In the genomic region with DNA sequence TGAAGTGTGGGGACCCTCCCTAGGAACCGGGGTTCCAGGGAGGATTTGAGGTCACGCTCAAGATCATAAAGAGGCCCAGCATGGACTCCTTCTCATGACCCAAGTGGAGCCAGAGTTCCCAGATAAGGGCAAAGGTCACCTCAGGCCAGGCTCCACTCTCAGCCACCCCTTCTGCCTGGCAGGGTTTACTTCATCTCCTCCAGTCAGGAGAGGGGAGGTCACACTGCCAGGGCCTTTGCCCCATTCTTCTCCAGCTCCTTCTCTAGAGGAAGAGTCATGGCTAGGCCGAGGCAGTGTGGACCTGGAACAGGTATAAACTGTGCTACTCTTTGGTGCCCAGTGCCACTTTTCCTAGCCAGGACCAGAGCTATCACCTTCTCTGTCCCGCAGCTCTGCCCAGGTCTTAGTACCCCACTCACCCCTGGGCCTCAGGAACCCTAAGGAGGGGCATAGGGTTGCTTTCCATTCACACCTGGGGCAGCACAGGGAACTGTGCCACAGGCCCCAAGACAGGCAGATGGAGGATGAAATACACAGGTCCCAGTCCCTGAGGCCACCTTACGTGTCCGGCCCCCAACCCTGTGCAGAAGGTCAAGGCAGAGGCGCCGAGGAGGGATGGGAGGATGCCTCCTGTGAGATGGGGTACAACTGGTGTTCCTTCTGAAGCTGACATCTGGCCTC, we compare ENCODE assay signal across 1 cellular context.
TF ChIP-seq lines count a peak whose summit lies in the region.

No MANE protein-coding gene starts in this region.

TF ChIP-seq in HepG2, 621 proteins besides CTCF, POLR2A, EP300 and RAD21 (continued from another document and continues in another):
- TF ChIP-seq, protein P1, sequence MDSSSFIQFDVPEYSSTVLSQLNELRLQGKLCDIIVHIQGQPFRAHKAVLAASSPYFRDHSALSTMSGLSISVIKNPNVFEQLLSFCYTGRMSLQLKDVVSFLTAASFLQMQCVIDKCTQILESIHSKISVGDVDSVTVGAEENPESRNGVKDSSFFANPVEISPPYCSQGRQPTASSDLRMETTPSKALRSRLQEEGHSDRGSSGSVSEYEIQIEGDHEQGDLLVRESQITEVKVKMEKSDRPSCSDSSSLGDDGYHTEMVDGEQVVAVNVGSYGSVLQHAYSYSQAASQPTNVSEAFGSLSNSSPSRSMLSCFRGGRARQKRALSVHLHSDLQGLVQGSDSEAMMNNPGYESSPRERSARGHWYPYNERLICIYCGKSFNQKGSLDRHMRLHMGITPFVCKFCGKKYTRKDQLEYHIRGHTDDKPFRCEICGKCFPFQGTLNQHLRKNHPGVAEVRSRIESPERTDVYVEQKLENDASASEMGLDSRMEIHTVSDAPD (CRISPR knock-in tag; IDR thresholded peaks at IDR 0.05), result no peak
- TF ChIP-seq THAP11 (CRISPR knock-in tag; IDR thresholded peaks at IDR 0.05), result no peak
- no peak for TF ChIP-seq ZNF468 (CRISPR knock-in tag; IDR thresholded peaks at IDR 0.05)
- TF ChIP-seq ZSCAN22 (CRISPR knock-in tag; IDR thresholded peaks at IDR 0.05), result no peak
- no peak for TF ChIP-seq ATM (IDR thresholded peaks at IDR 0.05; ENCODE audit: borderline replicate concordance)
- TF ChIP-seq, protein P2, sequence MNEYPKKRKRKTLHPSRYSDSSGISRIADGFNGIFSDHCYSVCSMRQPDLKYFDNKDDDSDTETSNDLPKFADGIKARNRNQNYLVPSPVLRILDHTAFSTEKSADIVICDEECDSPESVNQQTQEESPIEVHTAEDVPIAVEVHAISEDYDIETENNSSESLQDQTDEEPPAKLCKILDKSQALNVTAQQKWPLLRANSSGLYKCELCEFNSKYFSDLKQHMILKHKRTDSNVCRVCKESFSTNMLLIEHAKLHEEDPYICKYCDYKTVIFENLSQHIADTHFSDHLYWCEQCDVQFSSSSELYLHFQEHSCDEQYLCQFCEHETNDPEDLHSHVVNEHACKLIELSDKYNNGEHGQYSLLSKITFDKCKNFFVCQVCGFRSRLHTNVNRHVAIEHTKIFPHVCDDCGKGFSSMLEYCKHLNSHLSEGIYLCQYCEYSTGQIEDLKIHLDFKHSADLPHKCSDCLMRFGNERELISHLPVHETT (CRISPR knock-in tag; conservative IDR thresholded peaks at IDR 0.05), result 0 out of 2 replicates have a peak, but pooled peaks have one; percentile 22
- TF ChIP-seq, protein P3, sequence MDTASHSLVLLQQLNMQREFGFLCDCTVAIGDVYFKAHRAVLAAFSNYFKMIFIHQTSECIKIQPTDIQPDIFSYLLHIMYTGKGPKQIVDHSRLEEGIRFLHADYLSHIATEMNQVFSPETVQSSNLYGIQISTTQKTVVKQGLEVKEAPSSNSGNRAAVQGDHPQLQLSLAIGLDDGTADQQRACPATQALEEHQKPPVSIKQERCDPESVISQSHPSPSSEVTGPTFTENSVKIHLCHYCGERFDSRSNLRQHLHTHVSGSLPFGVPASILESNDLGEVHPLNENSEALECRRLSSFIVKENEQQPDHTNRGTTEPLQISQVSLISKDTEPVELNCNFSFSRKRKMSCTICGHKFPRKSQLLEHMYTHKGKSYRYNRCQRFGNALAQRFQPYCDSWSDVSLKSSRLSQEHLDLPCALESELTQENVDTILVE (CRISPR knock-in tag; IDR thresholded peaks at IDR 0.05), result no peak
- peak; percentile 57 for TF ChIP-seq NR2F6 (IDR thresholded peaks at IDR 0.05)
- no peak for TF ChIP-seq NR2F6 (CRISPR knock-in tag; IDR thresholded peaks at IDR 0.05)
- TF ChIP-seq, protein P4, sequence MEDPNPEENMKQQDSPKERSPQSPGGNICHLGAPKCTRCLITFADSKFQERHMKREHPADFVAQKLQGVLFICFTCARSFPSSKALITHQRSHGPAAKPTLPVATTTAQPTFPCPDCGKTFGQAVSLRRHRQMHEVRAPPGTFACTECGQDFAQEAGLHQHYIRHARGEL (CRISPR knock-in tag; IDR thresholded peaks at IDR 0.05), result no peak
- TF ChIP-seq ZNF335 (CRISPR knock-in tag; IDR thresholded peaks at IDR 0.05), result no peak
- TF ChIP-seq, protein P5, sequence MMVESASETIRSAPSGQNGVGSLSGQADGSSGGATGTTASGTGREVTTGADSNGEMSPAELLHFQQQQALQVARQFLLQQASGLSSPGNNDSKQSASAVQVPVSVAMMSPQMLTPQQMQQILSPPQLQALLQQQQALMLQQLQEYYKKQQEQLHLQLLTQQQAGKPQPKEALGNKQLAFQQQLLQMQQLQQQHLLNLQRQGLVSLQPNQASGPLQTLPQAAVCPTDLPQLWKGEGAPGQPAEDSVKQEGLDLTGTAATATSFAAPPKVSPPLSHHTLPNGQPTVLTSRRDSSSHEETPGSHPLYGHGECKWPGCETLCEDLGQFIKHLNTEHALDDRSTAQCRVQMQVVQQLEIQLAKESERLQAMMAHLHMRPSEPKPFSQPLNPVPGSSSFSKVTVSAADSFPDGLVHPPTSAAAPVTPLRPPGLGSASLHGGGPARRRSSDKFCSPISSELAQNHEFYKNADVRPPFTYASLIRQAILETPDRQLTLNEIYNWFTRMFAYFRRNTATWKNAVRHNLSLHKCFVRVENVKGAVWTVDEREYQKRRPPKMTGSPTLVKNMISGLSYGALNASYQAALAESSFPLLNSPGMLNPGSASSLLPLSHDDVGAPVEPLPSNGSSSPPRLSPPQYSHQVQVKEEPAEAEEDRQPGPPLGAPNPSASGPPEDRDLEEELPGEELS (CRISPR knock-in tag; IDR thresholded peaks at IDR 0.05), result 0 out of 2 replicates have a peak, but pooled peaks have one; percentile 3
- TF ChIP-seq, protein P6, sequence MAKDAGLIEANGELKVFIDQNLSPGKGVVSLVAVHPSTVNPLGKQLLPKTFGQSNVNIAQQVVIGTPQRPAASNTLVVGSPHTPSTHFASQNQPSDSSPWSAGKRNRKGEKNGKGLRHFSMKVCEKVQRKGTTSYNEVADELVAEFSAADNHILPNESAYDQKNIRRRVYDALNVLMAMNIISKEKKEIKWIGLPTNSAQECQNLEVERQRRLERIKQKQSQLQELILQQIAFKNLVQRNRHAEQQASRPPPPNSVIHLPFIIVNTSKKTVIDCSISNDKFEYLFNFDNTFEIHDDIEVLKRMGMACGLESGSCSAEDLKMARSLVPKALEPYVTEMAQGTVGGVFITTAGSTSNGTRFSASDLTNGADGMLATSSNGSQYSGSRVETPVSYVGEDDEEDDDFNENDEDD (CRISPR knock-in tag; IDR thresholded peaks at IDR 0.05; ENCODE audit: borderline replicate concordance), result no peak
- TF ChIP-seq HDAC1 (CRISPR knock-in tag; IDR thresholded peaks at IDR 0.05), result no peak; the same call in 1 of the 2 replicates
- TF ChIP-seq SATB2 (CRISPR knock-in tag; IDR thresholded peaks at IDR 0.05), result 0 out of 2 replicates have a peak, but pooled peaks have one; percentile 41
- no peak for TF ChIP-seq ZNF34 (CRISPR knock-in tag; IDR thresholded peaks at IDR 0.05; ENCODE audit: borderline replicate concordance)
- TF ChIP-seq MAFF (IDR thresholded peaks at IDR 0.05; ENCODE audit: low read depth, low read length), result no peak
- no peak for TF ChIP-seq STAT5B (CRISPR knock-in tag; IDR thresholded peaks at IDR 0.05)
- no peak for TF ChIP-seq CBX2 (IDR thresholded peaks at IDR 0.05; ENCODE audit: low read depth, low read length)
- no peak for TF ChIP-seq CBX2 (CRISPR knock-in tag; IDR thresholded peaks at IDR 0.05; ENCODE audit: low read depth)
- TF ChIP-seq, protein P7, sequence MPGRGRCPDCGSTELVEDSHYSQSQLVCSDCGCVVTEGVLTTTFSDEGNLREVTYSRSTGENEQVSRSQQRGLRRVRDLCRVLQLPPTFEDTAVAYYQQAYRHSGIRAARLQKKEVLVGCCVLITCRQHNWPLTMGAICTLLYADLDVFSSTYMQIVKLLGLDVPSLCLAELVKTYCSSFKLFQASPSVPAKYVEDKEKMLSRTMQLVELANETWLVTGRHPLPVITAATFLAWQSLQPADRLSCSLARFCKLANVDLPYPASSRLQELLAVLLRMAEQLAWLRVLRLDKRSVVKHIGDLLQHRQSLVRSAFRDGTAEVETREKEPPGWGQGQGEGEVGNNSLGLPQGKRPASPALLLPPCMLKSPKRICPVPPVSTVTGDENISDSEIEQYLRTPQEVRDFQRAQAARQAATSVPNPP (CRISPR knock-in tag; IDR thresholded peaks at IDR 0.05), result no peak
- TF ChIP-seq, protein P8, sequence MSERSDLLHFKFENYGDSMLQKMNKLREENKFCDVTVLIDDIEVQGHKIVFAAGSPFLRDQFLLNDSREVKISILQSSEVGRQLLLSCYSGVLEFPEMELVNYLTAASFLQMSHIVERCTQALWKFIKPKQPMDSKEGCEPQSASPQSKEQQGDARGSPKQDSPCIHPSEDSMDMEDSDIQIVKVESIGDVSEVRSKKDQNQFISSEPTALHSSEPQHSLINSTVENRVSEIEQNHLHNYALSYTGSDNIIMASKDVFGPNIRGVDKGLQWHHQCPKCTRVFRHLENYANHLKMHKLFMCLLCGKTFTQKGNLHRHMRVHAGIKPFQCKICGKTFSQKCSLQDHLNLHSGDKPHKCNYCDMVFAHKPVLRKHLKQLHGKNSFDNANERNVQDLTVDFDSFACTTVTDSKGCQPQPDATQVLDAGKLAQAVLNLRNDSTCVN (CRISPR knock-in tag; IDR thresholded peaks at IDR 0.05; ENCODE audit: borderline replicate concordance), result 0 out of 2 replicates have a peak, but pooled peaks have one; percentile 15
- TF ChIP-seq ZNF224 (CRISPR knock-in tag; IDR thresholded peaks at IDR 0.05), result 0 out of 2 replicates have a peak, but pooled peaks have one; percentile 12
- peak; percentile 42; the same call in 1 of the 2 replicates for TF ChIP-seq ISL2 (CRISPR knock-in tag; IDR thresholded peaks at IDR 0.05)
- TF ChIP-seq, protein P9, sequence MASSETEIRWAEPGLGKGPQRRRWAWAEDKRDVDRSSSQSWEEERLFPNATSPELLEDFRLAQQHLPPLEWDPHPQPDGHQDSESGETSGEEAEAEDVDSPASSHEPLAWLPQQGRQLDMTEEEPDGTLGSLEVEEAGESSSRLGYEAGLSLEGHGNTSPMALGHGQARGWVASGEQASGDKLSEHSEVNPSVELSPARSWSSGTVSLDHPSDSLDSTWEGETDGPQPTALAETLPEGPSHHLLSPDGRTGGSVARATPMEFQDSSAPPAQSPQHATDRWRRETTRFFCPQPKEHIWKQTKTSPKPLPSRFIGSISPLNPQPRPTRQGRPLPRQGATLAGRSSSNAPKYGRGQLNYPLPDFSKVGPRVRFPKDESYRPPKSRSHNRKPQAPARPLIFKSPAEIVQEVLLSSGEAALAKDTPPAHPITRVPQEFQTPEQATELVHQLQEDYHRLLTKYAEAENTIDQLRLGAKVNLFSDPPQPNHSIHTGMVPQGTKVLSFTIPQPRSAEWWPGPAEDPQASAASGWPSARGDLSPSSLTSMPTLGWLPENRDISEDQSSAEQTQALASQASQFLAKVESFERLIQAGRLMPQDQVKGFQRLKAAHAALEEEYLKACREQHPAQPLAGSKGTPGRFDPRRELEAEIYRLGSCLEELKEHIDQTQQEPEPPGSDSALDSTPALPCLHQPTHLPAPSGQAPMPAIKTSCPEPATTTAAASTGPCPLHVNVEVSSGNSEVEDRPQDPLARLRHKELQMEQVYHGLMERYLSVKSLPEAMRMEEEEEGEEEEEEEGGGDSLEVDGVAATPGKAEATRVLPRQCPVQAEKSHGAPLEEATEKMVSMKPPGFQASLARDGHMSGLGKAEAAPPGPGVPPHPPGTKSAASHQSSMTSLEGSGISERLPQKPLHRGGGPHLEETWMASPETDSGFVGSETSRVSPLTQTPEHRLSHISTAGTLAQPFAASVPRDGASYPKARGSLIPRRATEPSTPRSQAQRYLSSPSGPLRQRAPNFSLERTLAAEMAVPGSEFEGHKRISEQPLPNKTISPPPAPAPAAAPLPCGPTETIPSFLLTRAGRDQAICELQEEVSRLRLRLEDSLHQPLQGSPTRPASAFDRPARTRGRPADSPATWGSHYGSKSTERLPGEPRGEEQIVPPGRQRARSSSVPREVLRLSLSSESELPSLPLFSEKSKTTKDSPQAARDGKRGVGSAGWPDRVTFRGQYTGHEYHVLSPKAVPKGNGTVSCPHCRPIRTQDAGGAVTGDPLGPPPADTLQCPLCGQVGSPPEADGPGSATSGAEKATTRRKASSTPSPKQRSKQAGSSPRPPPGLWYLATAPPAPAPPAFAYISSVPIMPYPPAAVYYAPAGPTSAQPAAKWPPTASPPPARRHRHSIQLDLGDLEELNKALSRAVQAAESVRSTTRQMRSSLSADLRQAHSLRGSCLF (CRISPR knock-in tag; IDR thresholded peaks at IDR 0.05; ENCODE audit: borderline replicate concordance), result 0 out of 2 replicates have a peak, but pooled peaks have one; percentile 20
- 0 out of 2 replicates have a peak, but pooled peaks have one; percentile 50 for TF ChIP-seq NCOA5 (CRISPR knock-in tag; IDR thresholded peaks at IDR 0.05)
- TF ChIP-seq, protein P10, sequence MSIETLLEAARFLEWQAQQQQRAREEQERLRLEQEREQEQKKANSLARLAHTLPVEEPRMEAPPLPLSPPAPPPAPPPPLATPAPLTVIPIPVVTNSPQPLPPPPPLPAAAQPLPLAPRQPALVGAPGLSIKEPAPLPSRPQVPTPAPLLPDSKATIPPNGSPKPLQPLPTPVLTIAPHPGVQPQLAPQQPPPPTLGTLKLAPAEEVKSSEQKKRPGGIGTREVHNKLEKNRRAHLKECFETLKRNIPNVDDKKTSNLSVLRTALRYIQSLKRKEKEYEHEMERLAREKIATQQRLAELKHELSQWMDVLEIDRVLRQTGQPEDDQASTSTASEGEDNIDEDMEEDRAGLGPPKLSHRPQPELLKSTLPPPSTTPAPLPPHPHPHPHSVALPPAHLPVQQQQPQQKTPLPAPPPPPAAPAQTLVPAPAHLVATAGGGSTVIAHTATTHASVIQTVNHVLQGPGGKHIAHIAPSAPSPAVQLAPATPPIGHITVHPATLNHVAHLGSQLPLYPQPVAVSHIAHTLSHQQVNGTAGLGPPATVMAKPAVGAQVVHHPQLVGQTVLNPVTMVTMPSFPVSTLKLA (IDR thresholded peaks at IDR 0.05), result no peak
- peak; percentile 4 for TF ChIP-seq ZNF883 (CRISPR knock-in tag; IDR thresholded peaks at IDR 0.05; ENCODE audit: not compliant biosample characterization)
- peak; percentile 11; the same call in 1 of the 2 replicates for TF ChIP-seq PHF8 (CRISPR knock-in tag; IDR thresholded peaks at IDR 0.05)
- peak; percentile 9 for TF ChIP-seq TAF15 (IDR thresholded peaks at IDR 0.05; ENCODE audit: low read depth, low read length, poor library complexity, severe bottlenecking)
- TF ChIP-seq FOXO1 (CRISPR knock-in tag; IDR thresholded peaks at IDR 0.05), result no peak
- no peak; the same call in 1 of the 2 replicates for TF ChIP-seq SALL1 (CRISPR knock-in tag; IDR thresholded peaks at IDR 0.05)
- peak; percentile 24; the same call in 1 of the 2 replicates for TF ChIP-seq ZNF350 (CRISPR knock-in tag; IDR thresholded peaks at IDR 0.05; ENCODE audit: borderline replicate concordance, low read depth)
- TF ChIP-seq ARNT2 (CRISPR knock-in tag; IDR thresholded peaks at IDR 0.05; ENCODE audit: low read depth), result no peak
- no peak for TF ChIP-seq HNRNPL (IDR thresholded peaks at IDR 0.05; ENCODE audit: low read depth, low read length)
- TF ChIP-seq MTF1 (CRISPR knock-in tag; IDR thresholded peaks at IDR 0.05), result no peak
- TF ChIP-seq, protein P11, sequence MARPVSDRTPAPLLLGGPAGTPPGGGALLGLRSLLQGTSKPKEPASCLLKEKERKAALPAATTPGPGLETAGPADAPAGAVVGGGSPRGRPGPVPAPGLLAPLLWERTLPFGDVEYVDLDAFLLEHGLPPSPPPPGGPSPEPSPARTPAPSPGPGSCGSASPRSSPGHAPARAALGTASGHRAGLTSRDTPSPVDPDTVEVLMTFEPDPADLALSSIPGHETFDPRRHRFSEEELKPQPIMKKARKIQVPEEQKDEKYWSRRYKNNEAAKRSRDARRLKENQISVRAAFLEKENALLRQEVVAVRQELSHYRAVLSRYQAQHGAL (CRISPR knock-in tag; IDR thresholded peaks at IDR 0.05; ENCODE audit: not compliant biosample characterization), result no peak
- TF ChIP-seq ZNF563 (CRISPR knock-in tag; IDR thresholded peaks at IDR 0.05), result no peak
- TF ChIP-seq DNMT1 (CRISPR knock-in tag; IDR thresholded peaks at IDR 0.05), result no peak
- TF ChIP-seq PRMT3 (CRISPR knock-in tag; IDR thresholded peaks at IDR 0.05; ENCODE audit: borderline replicate concordance, low read depth), result no peak
